In the genomic region with DNA sequence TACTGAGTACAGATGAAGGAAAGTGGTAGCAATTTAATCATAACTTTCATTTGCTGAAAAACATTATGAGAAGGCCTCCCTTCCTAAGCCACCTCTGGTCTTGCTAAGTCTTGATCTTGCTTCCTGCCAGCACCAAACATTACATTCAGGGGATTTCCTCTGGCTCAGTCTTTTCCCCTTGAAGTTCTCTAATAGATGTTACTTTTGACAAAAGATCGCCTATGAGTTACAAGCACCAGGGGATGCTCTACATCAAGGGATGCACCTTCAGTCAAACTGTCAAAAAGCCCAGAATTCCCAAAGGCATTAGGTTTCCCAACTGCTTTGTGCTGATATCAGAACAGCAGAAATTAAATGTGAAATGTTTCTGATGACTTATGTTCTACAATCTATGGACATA, we compare ENCODE assay signal across 15 cellular contexts. TPM values are rescaled to one million over a fixed set of nuclear protein-coding genes. Genes with fewer than 3 reads are reported as not detected.
A peak's percentile ranks its signal among the peaks of the same experiment; 100 is the strongest.
DNase-seq lines count a peak whose midpoint lies in the region; TF ChIP-seq lines count a peak whose summit lies in the region.
"Had no signal": no experiment of that assay in that cellular context is flagged by ENCODE, and none has a peak within 500 bp of the region (broad histone marks: within the 10 kb centered on the region; RNA-seq: fewer than 3 reads in every experiment).

No MANE protein-coding gene starts in this region.

- in situ Hi-C loops in astrocyte of the spinal cord (cut with HindIII; ENCODE audit: low sequenced_read_pairs), result no loop called here

- intact Hi-C loops in CD4-positive, alpha-beta memory T cell (cut with micrococcal nuclease), result no loop called here

- TF ChIP-seq CTCF in BE2C (IDR thresholded peaks at IDR 0.05; ENCODE audit: low read depth, low read length), result peak; percentile 19; the same call in 1 of the 2 replicates
- TF ChIP-seq CTCF in GM12873 (IDR thresholded peaks at IDR 0.05; ENCODE audit: insufficient read depth, low read depth, low read length, missing control alignments), result peak; percentile 15
- peak; percentile 10 for TF ChIP-seq CTCF in astrocyte of the spinal cord (IDR thresholded peaks at IDR 0.05; ENCODE audit: low read depth, low read length)
- TF ChIP-seq CTCF in fibroblast of the aortic adventitia (IDR thresholded peaks at IDR 0.05; ENCODE audit: insufficient read depth, low read length), result peak; percentile 61

- H3K27me3 ChIP-seq in BE2C, result no peaks in the 10 kb centered on the region
- H3K27me3 ChIP-seq in CD4-positive, alpha-beta memory T cell (ENCODE audit: insufficient read depth, low read length), result no peaks in the 10 kb centered on the region

- POLR2A ChIA-PET in CD4-positive, alpha-beta memory T cell (lab: Charles Lee; ENCODE audit: partially characterized antibody), result no interaction called here

- DNase-seq in BE2C (no peak), astrocyte of the spinal cord (ENCODE audit: low read depth, low spot score) (no peak), fibroblast of the aortic adventitia (ENCODE audit: low read depth) (peak; percentile 77), NCI-H1436 (lab: John Stamatoyannopoulos, UW) (no peak)
- DNase-seq in CD4-positive, alpha-beta memory T cell, result no peak
- DNase-seq in stimulated activated CD4-positive, alpha-beta T cell treated with anti-CD3 and anti-CD28 coated beads, Interleukin-12 subunit alpha, Interleukin-12 subunit beta, amount 100 ng/mL, for 4 hours, result no peak
- DNase-seq: activated CD4-positive, alpha-beta T cell treated with anti-CD3 and anti-CD28 coated beads for 1 hour; activated T-cell treated with anti-CD3 and anti-CD28 coated beads for 4 hours; CD4-positive, alpha-beta T cell; MM.1S; NCI-H2029 treated with DMSO at 0.1 percent for 48 hours; posterior cingulate gyrus had no signal

- no peaks in the 10 kb centered on the region for H3K36me3 Mint-ChIP-seq in CD4-positive, alpha-beta memory T cell

- H3K27ac Mint-ChIP-seq in CD4-positive, alpha-beta memory T cell, result peak overlapping the region in 1 of 7 donors; percentile 2
- H3K27ac Mint-ChIP-seq: CD4-positive, alpha-beta T cell had no signal

- H3K4me1 Mint-ChIP-seq in CD4-positive, alpha-beta memory T cell, result peaks cover 0 to 5% (median 0%) of the 10 kb centered on the region in 4 donors

- CTCF ChIA-PET in CD4-positive, alpha-beta memory T cell (lab: Charles Lee; ENCODE audit: partially characterized antibody), result interaction anchor here (1.4 kb wide), 1 partner anchor 9 kb away, joined by 3 read pairs; no protein-coding TSS in a partner anchor

- H3K27me3 Mint-ChIP-seq in CD4-positive, alpha-beta memory T cell, result peaks cover 17 to 32% of the 10 kb centered on the region in 2 donors

- H3K9me3 ChIP-seq in BE2C, result no peaks in the 10 kb centered on the region
- H3K9me3 ChIP-seq in CD4-positive, alpha-beta memory T cell (ENCODE audit: control insufficient read depth in 1 of 2, low read length in 2 of 2), result no peaks in the 10 kb centered on the region

- no peak overlapping the region for H3K27ac ChIP-seq in CD4-positive, alpha-beta memory T cell (ENCODE audit: low read depth, low read length)
- H3K27ac ChIP-seq: epithelial cell of prostate had no signal

- no peaks in the 10 kb centered on the region for H3K9me3 Mint-ChIP-seq in CD4-positive, alpha-beta memory T cell
- H3K9me3 Mint-ChIP-seq: CD4-positive, alpha-beta T cell had no signal

- no peaks in the 10 kb centered on the region for H3K4me1 ChIP-seq in BE2C
- no peaks in the 10 kb centered on the region for H3K4me1 ChIP-seq in CD4-positive, alpha-beta memory T cell (ENCODE audit: insufficient read depth, low read length)

- H3K4me3 ChIP-seq in BE2C (ENCODE audit: low read depth, low read length) (no peak overlapping the region), astrocyte of the spinal cord (ENCODE audit: low read depth, low read length) (no peak overlapping the region), fibroblast of the aortic adventitia (ENCODE audit: low read depth, low read length) (no peak overlapping the region)
- H3K4me3 ChIP-seq in CD4-positive, alpha-beta memory T cell (ENCODE audit: low read length in 2 of 2), result no peak overlapping the region

- no peak overlapping the region for H3K4me3 Mint-ChIP-seq in CD4-positive, alpha-beta memory T cell
- H3K4me3 Mint-ChIP-seq: CD4-positive, alpha-beta T cell had no signal

- no peaks in the 10 kb centered on the region for H3K36me3 ChIP-seq in BE2C
- H3K36me3 ChIP-seq in CD4-positive, alpha-beta memory T cell (ENCODE audit: insufficient read depth, low read length), result no peaks in the 10 kb centered on the region

RNA-seq across cellular contexts. Expression of gene AQP9, which starts 47.3 kb away (rescaled TPM):
- polyA plus RNA-seq in BE2C (2012; ENCODE audit: insufficient read depth, insufficient read length, low read depth), result not detected
- total RNA-seq in fibroblast of the aortic adventitia (ENCODE audit: low replicate concordance), result 0.09 and 1.1 TPM in 2 replicates
- under 1 TPM; 0.32 to 0.50 TPM for total RNA-seq in CD4-positive, alpha-beta memory T cell
- polyA plus RNA-seq in CD4-positive, alpha-beta memory T cell, result not detected
- total RNA-seq: T-helper 2 cell treated with Interferon-gamma antibody and Interleukin-4, amounts not matched to agents 100 ng/mL and 5 ng/mL, for 36 hours had no signal

Comparison
In these comparisons a context has a peak if more than half of its experiments do, and no peak if none do; other contexts are left out.
1. CTCF ChIP-seq: peak in every context shown above with its lines; median percentile 61 in fibroblast of the aortic adventitia; 19 in BE2C; 15 in GM12873; 10 in astrocyte of the spinal cord.